20 cellular contexts compared by ENCODE assay signal in genomic region chr6:162124710-162125435, GRCh38.
DNase-seq lines count a peak whose midpoint lies in the region; ATAC-seq and TF ChIP-seq lines count a peak whose summit lies in the region.
"Had no signal": no experiment of that assay in that cellular context is flagged by ENCODE, and none has a peak within 500 bp of the region (broad histone marks: within the 10 kb centered on the region; RNA-seq: fewer than 3 reads in every experiment).

No MANE protein-coding gene starts in this region.

- H3K36me3 Mint-ChIP-seq in stimulated activated memory B cell treated with anti-CD40 and anti-IgM and Interleukin-4, amounts not matched to agents 10 μg/mL and 1 μg/mL and 100 μg/mL, for 72 hours: no peaks in the 10 kb centered on the region

- H3K9me3 ChIP-seq in MG63 (no peaks in the 10 kb centered on the region), RWPE2 (ENCODE audit: severe bottlenecking) (no peaks in the 10 kb centered on the region), HAP-1 (no peaks in the 10 kb centered on the region)
- H3K9me3 ChIP-seq: A549, BE2C had no signal

- no peak overlapping the region for H3K27ac ChIP-seq in RWPE2 (ENCODE audit: poor library complexity, severe bottlenecking)
- H3K27ac ChIP-seq: A549 had no signal

- H3K4me1 Mint-ChIP-seq in stimulated activated memory B cell treated with anti-CD40 and anti-IgM and Interleukin-4, amounts not matched to agents 10 μg/mL and 1 μg/mL and 100 μg/mL, for 72 hours: no peaks in the 10 kb centered on the region

- no peaks in the 10 kb centered on the region for H3K27me3 Mint-ChIP-seq in stimulated activated memory B cell treated with anti-CD40 and anti-IgM and Interleukin-4, amounts not matched to agents 10 μg/mL and 1 μg/mL and 100 μg/mL, for 72 hours

- DNase-seq in MG63 (peak; percentile 37), RWPE2 (ENCODE audit: low spot score) (no peak), inferior parietal cortex (ENCODE audit: extremely low spot score) (peak; percentile 39), renal cortical epithelial cell (ENCODE audit: low read depth) (peak; percentile 79), SW480 (ENCODE audit: low spot score) (no peak), HAP-1 (ENCODE audit: low spot score in 2 of 2) (no peak)
- DNase-seq: BE2C, EL, GF-D8, NCI-H1092, NCI-H1436, NCI-H187 treated with DMSO at 0.1 percent for 48 hours, NCI-H2227 treated with DMSO at 0.1 percent for 48 hours, NCI-H510A treated with DMSO at 0.1 percent for 48 hours, NCI-H748 treated with DMSO at 0.1 percent for 48 hours, Right ventricle myocardium superior had no signal

- H3K4me3 Mint-ChIP-seq in stimulated activated memory B cell treated with anti-CD40 and anti-IgM and Interleukin-4, amounts not matched to agents 10 μg/mL and 1 μg/mL and 100 μg/mL, for 72 hours: no peak overlapping the region

- H3K9me3 Mint-ChIP-seq in stimulated activated memory B cell treated with anti-CD40 and anti-IgM and Interleukin-4, amounts not matched to agents 10 μg/mL and 1 μg/mL and 100 μg/mL, for 72 hours: no peaks in the 10 kb centered on the region

- ATAC-seq in RWPE2 (ENCODE audit: low read depth): peak; percentile 31; the same call in 1 of the 3 replicates
- no peak for ATAC-seq in HG03045 (IDR thresholded peaks at IDR 0.05; ENCODE audit: unreplicated experiment)
- no peak for ATAC-seq in stimulated activated memory B cell treated with anti-CD40 and anti-IgM and Interleukin-4, amounts not matched to agents 10 μg/mL and 1 μg/mL and 100 μg/mL, for 72 hours
- ATAC-seq: A549, K562 had no signal

- H3K27me3 ChIP-seq in MG63: no peaks in the 10 kb centered on the region
- H3K27me3 ChIP-seq in RWPE2 (ENCODE audit: insufficient read depth, poor library complexity, severe bottlenecking): no peaks in the 10 kb centered on the region
- no peaks in the 10 kb centered on the region for H3K27me3 ChIP-seq in HAP-1 (ENCODE audit: low read depth)
- H3K27me3 ChIP-seq: BE2C had no signal

- in situ Hi-C loops in HAP-1 (cut with MboI; ENCODE audit: low sequenced_read_pairs): no loop called here

- no peak overlapping the region for H3K27ac Mint-ChIP-seq in stimulated activated memory B cell treated with anti-CD40 and anti-IgM and Interleukin-4, amounts not matched to agents 10 μg/mL and 1 μg/mL and 100 μg/mL, for 72 hours

- TF ChIP-seq CTCF in RWPE2 (IDR thresholded peaks at IDR 0.05; ENCODE audit: poor library complexity, severe bottlenecking): no peak

- H3K4me1 ChIP-seq in RWPE2 (ENCODE audit: insufficient read depth, poor library complexity, severe bottlenecking): no peaks in the 10 kb centered on the region
- H3K4me1 ChIP-seq in HAP-1: no peaks in the 10 kb centered on the region
- H3K4me1 ChIP-seq: A549, BE2C had no signal

- H3K4me3 ChIP-seq in MG63: no peak overlapping the region
- no peak overlapping the region for H3K4me3 ChIP-seq in RWPE2 (ENCODE audit: severe bottlenecking)
- H3K4me3 ChIP-seq in HAP-1: no peak overlapping the region
- H3K4me3 ChIP-seq: A549, K562 had no signal

- H3K36me3 ChIP-seq in MG63 (no peaks in the 10 kb centered on the region), RWPE2 (ENCODE audit: low read depth) (no peaks in the 10 kb centered on the region), HAP-1 (replicated peaks) (no peaks in the 10 kb centered on the region)
- H3K36me3 ChIP-seq: BE2C had no signal

Comparison
In these comparisons a context has a peak if more than half of its experiments do, and no peak if none do; other contexts are left out.
1. DNase-seq: peak in MG63 (single experiment), inferior parietal cortex (single experiment) and renal cortical epithelial cell (single experiment); none in RWPE2 (single experiment), SW480 (single experiment) and HAP-1 (0 of 2).